In genomic region chr1:29722598-29722997, GRCh38 we compare ENCODE assay signal across 20 cellular contexts.
DNase-seq lines count a peak whose midpoint lies in the region; ATAC-seq, FAIRE-seq and TF ChIP-seq lines count a peak whose summit lies in the region.
"Had no signal": no experiment of that assay in that cellular context is flagged by ENCODE, and none has a peak within 500 bp of the region (broad histone marks: within the 10 kb centered on the region; RNA-seq: fewer than 3 reads in every experiment).

No MANE protein-coding gene starts in this region.

- no peaks in the 10 kb centered on the region for H3K79me2 ChIP-seq in HepG2 (ENCODE audit: insufficient read depth, low read length)

- ATAC-seq in HepG2 (no peak), right lobe of liver (no peak)

- TF ChIP-seq POLR2A in HepG2 (IDR thresholded peaks at IDR 0.05; ENCODE audit: insufficient read depth in 1 of 2, low read depth in 2 of 2, low read length in 2 of 2) (no peak), right lobe of liver (IDR thresholded peaks at IDR 0.05) (no peak), vagina (IDR thresholded peaks at IDR 0.05) (no peak)

- H3K9ac ChIP-seq in HepG2 (ENCODE audit: insufficient read depth, low read depth, low read length) (no peak overlapping the region), adipocyte (ENCODE audit: low read length) (no peak overlapping the region)
- H3K9ac ChIP-seq: GM23248 had no signal

- no peak for TF ChIP-seq CTCF in HepG2 (CRISPR knock-in tag; IDR thresholded peaks at IDR 0.05)
- no peak for TF ChIP-seq CTCF in right lobe of liver (IDR thresholded peaks at IDR 0.05)
- TF ChIP-seq CTCF in bronchial epithelial cell (IDR thresholded peaks at IDR 0.05; ENCODE audit: insufficient read depth, low read length, severe bottlenecking), result no peak
- TF ChIP-seq CTCF in vagina (IDR thresholded peaks at IDR 0.05), result no peak

- no peak for TF ChIP-seq EP300 in HepG2 (IDR thresholded peaks at IDR 0.05; ENCODE audit: low read depth in 2 of 2, low read length in 2 of 2)
- TF ChIP-seq EP300 in HepG2 (CRISPR knock-in tag; IDR thresholded peaks at IDR 0.05; ENCODE audit: borderline replicate concordance), result no peak

- no TSS peak for BruUV-seq in HepG2 (replicated peaks; lab: Mats Ljungman, UMichigan)

- in situ Hi-C loops in HepG2 (cut with HindIII; ENCODE audit: extremely low pct_ligation_motif_present, low pct_unique_long_range_greater_than_20kb), result no loop called here

- H3K4me1 ChIP-seq in HepG2 (ENCODE audit: insufficient read depth, low read length), result no peaks in the 10 kb centered on the region
- no peaks in the 10 kb centered on the region for H3K4me1 ChIP-seq in right lobe of liver
- no peaks in the 10 kb centered on the region for H3K4me1 ChIP-seq in adipocyte (ENCODE audit: control insufficient read depth, insufficient read depth, low read length)
- no peaks in the 10 kb centered on the region for H3K4me1 ChIP-seq in vagina

- no peak overlapping the region for H2AFZ ChIP-seq in HepG2 (ENCODE audit: low read length)
- H2AFZ ChIP-seq: GM23248 had no signal

- intact Hi-C loops in HepG2 (cut with micrococcal nuclease; ENCODE audit: unreplicated experiment), result no loop called here
- intact Hi-C loops in right lobe of liver (cut with DNase I), result no loop called here
- intact Hi-C loops in vagina (cut with DNase I), result no loop called here

- no peak for TF ChIP-seq RAD21 in HepG2 (CRISPR knock-in tag; IDR thresholded peaks at IDR 0.05)

- H3K9me3 ChIP-seq in HepG2 (ENCODE audit: low read length) (peaks cover 31% of the 10 kb centered on the region), right lobe of liver (no peaks in the 10 kb centered on the region), adipocyte (ENCODE audit: control insufficient read depth, low read length) (peaks cover 35% of the 10 kb centered on the region), vagina (peaks cover 6% of the 10 kb centered on the region)

- H4K20me1 ChIP-seq in HepG2 (ENCODE audit: insufficient read depth, low read length), result no peaks in the 10 kb centered on the region

- H3K36me3 ChIP-seq in HepG2 (replicated peaks in 1 of 2; ENCODE audit: control insufficient read depth in 1 of 2, insufficient read depth in 2 of 2, low read length in 2 of 2), result no peaks in the 10 kb centered on the region
- no peaks in the 10 kb centered on the region for H3K36me3 ChIP-seq in right lobe of liver
- H3K36me3 ChIP-seq in adipocyte (ENCODE audit: control insufficient read depth, insufficient read depth, low read length, severe bottlenecking), result no peaks in the 10 kb centered on the region
- no peaks in the 10 kb centered on the region for H3K36me3 ChIP-seq in bronchial epithelial cell (ENCODE audit: control insufficient read depth, insufficient read depth, low read length)
- H3K36me3 ChIP-seq in vagina, result no peaks in the 10 kb centered on the region

- DNase-seq in HepG2 (ENCODE audit: low spot score) (no peak), right lobe of liver (no peak), adipocyte (ENCODE audit: low read depth) (no peak), bronchial epithelial cell (ENCODE audit: low read depth) (no peak), anterior cingulate cortex (lab: John Stamatoyannopoulos, UW) (no peak), vagina (ENCODE audit: extremely low spot score in 2 of 2) (no peak)
- DNase-seq in effector CD8-positive, alpha-beta T cell (lab: John Stamatoyannopoulos, UW), result no peak
- DNase-seq: C1 segment of cervical spinal cord; Calu3; CD4-positive, alpha-beta memory T cell; COR-L47; DMS53; DMS79 treated with DMSO at 0.1 percent for 48 hours; GF-D8; GM23248; H7; HCEC 1CT; HFFc6 had no signal

- no peak overlapping the region for H3K27ac ChIP-seq in HepG2 (ENCODE audit: extremely low read length, insufficient read depth, low read length)
- no peak overlapping the region for H3K27ac ChIP-seq in right lobe of liver
- H3K27ac ChIP-seq in vagina, result no peak overlapping the region
- H3K27ac ChIP-seq: GM23248 had no signal

- FAIRE-seq in HepG2 (lab: Jason Lieb, UNC), result no peak
- FAIRE-seq in bronchial epithelial cell (lab: Jason Lieb, UNC), result peak; percentile 58
- FAIRE-seq: GM12892, H1 had no signal

- no peak overlapping the region for H3K4me2 ChIP-seq in HepG2 (ENCODE audit: low read depth, low read length)

- POLR2A ChIA-PET in HepG2 (lab: Yijun Ruan, JAX), result no interaction called here

- H3K27me3 ChIP-seq in HepG2 (ENCODE audit: control insufficient read depth in 1 of 2, insufficient read depth in 2 of 2, low read length in 2 of 2) (no peaks in the 10 kb centered on the region), right lobe of liver (no peaks in the 10 kb centered on the region), adipocyte (replicated peaks; ENCODE audit: control insufficient read depth, insufficient read depth, low read length) (peaks cover 17% of the 10 kb centered on the region), bronchial epithelial cell (ENCODE audit: control insufficient read depth, insufficient read depth, low read length) (no peaks in the 10 kb centered on the region), vagina (no peaks in the 10 kb centered on the region)

- no peak overlapping the region for H3K4me3 ChIP-seq in HepG2 (replicated peaks in 1 of 3; ENCODE audit: insufficient read depth in 1 of 3, low read depth in 2 of 3, low read length in 3 of 3)
- no peak overlapping the region for H3K4me3 ChIP-seq in right lobe of liver
- H3K4me3 ChIP-seq in adipocyte (ENCODE audit: low read length), result peak overlapping the region; percentile 3
- no peak overlapping the region for H3K4me3 ChIP-seq in bronchial epithelial cell (ENCODE audit: low read depth, low read length)
- H3K4me3 ChIP-seq in vagina, result no peak overlapping the region
- H3K4me3 ChIP-seq: GM23248 had no signal

- CTCF ChIA-PET in HepG2 (lab: Yijun Ruan, JAX; ENCODE audit: low intra/inter-chr PET ratio, low total read pairs), result no interaction called here

TF ChIP-seq in HepG2, 621 proteins besides CTCF, POLR2A, EP300 and RAD21:
- TF ChIP-seq ZNF549 (CRISPR knock-in tag; IDR thresholded peaks at IDR 0.05) (no peak), ZNF224 (CRISPR knock-in tag; IDR thresholded peaks at IDR 0.05) (peak; percentile 93)
